ENCODE assay signal across 8 cellular contexts in the genomic region with DNA sequence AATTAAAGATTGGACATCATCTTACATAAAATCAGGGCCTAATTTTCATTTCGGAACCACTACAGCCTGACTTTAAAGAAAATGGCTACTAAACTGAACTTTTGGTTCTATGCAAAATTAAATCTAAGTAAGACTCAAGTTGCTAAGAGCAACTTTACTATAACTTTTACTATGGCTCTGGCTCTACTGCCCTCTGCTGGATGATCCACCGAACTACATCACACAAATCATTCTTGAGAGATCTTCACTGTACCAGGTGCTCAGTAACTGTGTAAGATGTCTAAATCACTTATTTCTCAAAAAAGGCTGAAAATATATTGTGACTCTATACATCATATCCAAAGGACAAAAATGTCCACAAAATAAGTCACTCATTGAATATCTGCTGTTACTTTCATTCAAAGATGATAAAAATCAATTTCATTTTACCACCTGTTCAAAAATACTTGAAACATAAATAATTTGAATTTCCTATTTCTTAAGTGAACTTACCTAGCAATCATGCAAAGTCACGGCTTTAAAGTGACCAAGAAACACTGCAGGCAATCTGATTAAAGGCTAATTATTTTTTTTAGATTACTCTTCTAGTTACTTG. TPM values are rescaled to one million over a fixed set of nuclear protein-coding genes. Genes with fewer than 3 reads are reported as not detected.
DNase-seq lines count a peak whose midpoint lies in the region; ATAC-seq, FAIRE-seq and TF ChIP-seq lines count a peak whose summit lies in the region.

No MANE protein-coding gene starts in this region.

- TF ChIP-seq CTCF in AG04449 (IDR thresholded peaks at IDR 0.05; ENCODE audit: insufficient read depth, low read length, missing control alignments), result peak; percentile 65

- peaks cover 9 to 14% of the 10 kb centered on the region in 2 donors for H3K36me3 Mint-ChIP-seq in naive B cell

- no peak overlapping the region for H3K4me3 Mint-ChIP-seq in naive B cell

- ATAC-seq in GM18508 (IDR thresholded peaks at IDR 0.05; ENCODE audit: insufficient read depth, unreplicated experiment), result peak; percentile 59
- ATAC-seq in HG03097 (IDR thresholded peaks at IDR 0.05; ENCODE audit: low FRiP score, unreplicated experiment), result peak; percentile 61
- peak; percentile 51 to 63 for ATAC-seq in naive B cell (ENCODE audit: low read depth in 2 of 2)

- DNase-seq in AG04449 (ENCODE audit: low read depth, low spot score) (no peak), NK-92 (lab: John Stamatoyannopoulos, UW; ENCODE audit: unreplicated experiment) (peak; percentile 26), naive B cell (peak; percentile 34)
- peak; percentile 43 to 50 for DNase-seq in activated CD8-positive, alpha-beta memory T cell treated with anti-CD3 and anti-CD28 coated beads for 4 hours (ENCODE audit: low read depth in 2 of 2)
- peak; percentile 17 to 79 (median 52) for DNase-seq in stimulated activated naive CD4-positive, alpha-beta T cell (lab: John Stamatoyannopoulos, UW)

- H3K4me1 Mint-ChIP-seq in naive B cell, result no peaks in the 10 kb centered on the region

- H3K27me3 Mint-ChIP-seq in naive B cell, result no peaks in the 10 kb centered on the region

- no peak overlapping the region for H3K27ac Mint-ChIP-seq in naive B cell

- peak; percentile 83 for FAIRE-seq in endometrium (lab: Jason Lieb, UNC)

- POLR2A ChIA-PET in AG04449 (lab: Yijun Ruan, JAX), result no interaction called here

- CTCF ChIA-PET in AG04449 (lab: Yijun Ruan, JAX), result interaction anchor here (0.8 to 6.6 kb wide), 25 partner anchors 8 to 1133 kb away, joined by 3 to 209 read pairs (median 5); a partner anchor contains a TSS

- no peaks in the 10 kb centered on the region for H3K9me3 Mint-ChIP-seq in naive B cell

- no peak overlapping the region for H3K4me3 ChIP-seq in AG04449 (ENCODE audit: low read depth, low read length)

RNA-seq across cellular contexts. Expression of a gene that starts 13.5 kb away (rescaled TPM):
- polyA plus RNA-seq in naive B cell (ENCODE audit: low read depth in 6 of 6), result 10 to 100 TPM; 32.2 to 44.9 (median 39.6) TPM
